22 cellular contexts compared by ENCODE assay signal in genomic region chr5:146076028-146076427, GRCh38. TPM values are rescaled to one million over a fixed set of nuclear protein-coding genes. Genes with fewer than 3 reads are reported as not detected.
A peak's percentile ranks its signal among the peaks of the same experiment; 100 is the strongest.
DNase-seq lines count a peak whose midpoint lies in the region; ATAC-seq and TF ChIP-seq lines count a peak whose summit lies in the region.
"Had no signal": no experiment of that assay in that cellular context is flagged by ENCODE, and none has a peak within 500 bp of the region (broad histone marks: within the 10 kb centered on the region; RNA-seq: fewer than 3 reads in every experiment).

No MANE protein-coding gene starts in this region.

- H3K4me3 ChIP-seq in Karpas-422 (ENCODE audit: low read length): no peak overlapping the region
- no peak overlapping the region for H3K4me3 ChIP-seq in mucosa of descending colon
- H3K4me3 ChIP-seq: sigmoid colon had no signal

- no peak overlapping the region for H3K9ac ChIP-seq in Karpas-422 (ENCODE audit: low read length)

- H4K20me1 ChIP-seq in Karpas-422 (ENCODE audit: insufficient read depth, low read depth, low read length): no peaks in the 10 kb centered on the region

- H3K27ac ChIP-seq in Karpas-422 (ENCODE audit: low read length): no peak overlapping the region
- H3K27ac ChIP-seq: 22Rv1, C4-2B, epithelial cell of prostate, sigmoid colon had no signal

- no peak overlapping the region for H2AFZ ChIP-seq in Karpas-422 (ENCODE audit: low read length)

- H3K36me3 ChIP-seq in Karpas-422 (ENCODE audit: insufficient read depth, low read length): no peaks in the 10 kb centered on the region
- no peaks in the 10 kb centered on the region for H3K36me3 ChIP-seq in mucosa of descending colon (ENCODE audit: low read depth)
- H3K36me3 ChIP-seq: sigmoid colon had no signal

- H3K4me1 ChIP-seq in Karpas-422 (ENCODE audit: low read length) (peaks cover 12% of the 10 kb centered on the region), mucosa of descending colon (ENCODE audit: low read depth) (no peaks in the 10 kb centered on the region)
- H3K4me1 ChIP-seq: sigmoid colon had no signal

- intact Hi-C loops in mucosa of descending colon (cut with DNase I, micrococcal nuclease): no loop called here

- DNase-seq in DMS53 (lab: John Stamatoyannopoulos, UW): peak; percentile 26
- no peak for DNase-seq in DMS53 treated with DMSO at 0.1 percent for 48 hours (lab: John Stamatoyannopoulos, UW; ENCODE audit: unreplicated experiment)
- DNase-seq in Karpas-422: no peak
- DNase-seq in SKM-1 (lab: John Stamatoyannopoulos, UW; ENCODE audit: unreplicated experiment): peak; percentile 58
- peak; percentile 42 to 63 (median 49) for DNase-seq in mucosa of descending colon
- DNase-seq in activated effector memory CD4-positive, alpha-beta T cell treated with anti-CD3 and anti-CD28 coated beads, Interleukin-2, amount 50 U/mL, for 16 hours: no peak
- DNase-seq in DMS114 treated with DMSO at 0.1 percent for 48 hours (lab: John Stamatoyannopoulos, UW; ENCODE audit: unreplicated experiment): no peak
- no peak for DNase-seq in NCI-H2107 treated with DMSO at 0.1 percent for 48 hours (lab: John Stamatoyannopoulos, UW; ENCODE audit: unreplicated experiment)
- DNase-seq: activated CD4-positive, alpha-beta T cell treated with anti-CD3 and anti-CD28 coated beads for 48 hours; activated naive CD4-positive, alpha-beta T cell treated with anti-CD3 and anti-CD28 coated beads, Interleukin-2, amount 50 U/mL, for 16 hours; cortex of kidney; KG1; NCI-H1436 treated with DMSO at 0.1 percent for 48 hours; NCI-H510A treated with DMSO at 0.1 percent for 48 hours; sigmoid colon; stimulated activated CD4-positive, alpha-beta T cell treated with anti-CD3 and anti-CD28 coated beads, Interleukin-4, amount 100 ng/mL, for 1 hour had no signal

- H3K9me3 ChIP-seq in Karpas-422 (ENCODE audit: low read length): no peaks in the 10 kb centered on the region
- no peaks in the 10 kb centered on the region for H3K9me3 ChIP-seq in mucosa of descending colon
- H3K9me3 ChIP-seq: sigmoid colon had no signal

- ATAC-seq in mucosa of descending colon: peak; percentile 93
- ATAC-seq: HCT116 had no signal

- no peaks in the 10 kb centered on the region for H3K79me2 ChIP-seq in Karpas-422 (ENCODE audit: low read length)

- H3K9me2 ChIP-seq in Karpas-422 (replicated peaks; ENCODE audit: insufficient read depth, low read length): no peaks in the 10 kb centered on the region

- no peaks in the 10 kb centered on the region for H3K27me3 ChIP-seq in Karpas-422 (ENCODE audit: low read length)

- TF ChIP-seq CTCF in mucosa of descending colon (IDR thresholded peaks at IDR 0.05): no peak

- H3K4me2 ChIP-seq in Karpas-422 (ENCODE audit: low read depth, low read length, poor library complexity, severe bottlenecking): peak overlapping the region; percentile 21

RNA-seq across cellular contexts. Expression of gene PLAC8L1, which starts 29.3 kb away (rescaled TPM):
- total RNA-seq in Karpas-422 (2014; rRNA removed; shearing (Covaris generic); ENCODE audit: low replicate concordance): 2.0 TPM in 1 of 2 replicates, not detected in the other
- under 1 TPM in 1 of 3 donors, not detected in 2; 0.70 TPM for total RNA-seq in mucosa of descending colon
- total RNA-seq: glomerular endothelial cell, kidney epithelial cell had no signal

Comparison
In these comparisons a context has a peak if more than half of its experiments do, and no peak if none do; other contexts are left out.
1. DNase-seq: peak in DMS53 (single experiment), SKM-1 (single experiment) and mucosa of descending colon (3 of 3); none in DMS53 treated with DMSO at 0.1 percent for 48 hours (single experiment), Karpas-422 (single experiment), activated effector memory CD4-positive, alpha-beta T cell treated with anti-CD3 and anti-CD28 coated beads, Interleukin-2, amount 50 U/mL, for 16 hours (single experiment), DMS114 treated with DMSO at 0.1 percent for 48 hours (single experiment) and NCI-H2107 treated with DMSO at 0.1 percent for 48 hours (single experiment).